Comparison of ENCODE assay signal across 27 cellular contexts in the genomic region with DNA sequence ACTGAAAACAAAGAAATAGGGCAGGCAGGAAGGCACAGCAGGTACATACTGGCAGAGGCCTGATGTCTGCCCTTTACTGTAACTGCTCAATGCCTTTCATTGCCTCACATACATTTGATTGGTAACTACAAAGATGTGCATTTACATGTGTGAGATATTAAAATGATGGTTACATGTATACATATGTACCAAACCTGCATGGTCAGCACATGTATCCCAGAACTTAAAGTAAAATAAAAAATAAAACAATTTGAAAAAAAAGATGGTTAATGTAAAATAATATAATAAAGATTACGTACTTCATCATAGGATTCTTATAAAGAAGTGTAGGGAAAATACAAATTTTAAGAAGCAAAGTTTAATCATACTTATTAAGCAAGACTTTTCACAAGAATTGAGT.
"Had no signal": no experiment of that assay in that cellular context is flagged by ENCODE, and none has a peak within 500 bp of the region (broad histone marks: within the 10 kb centered on the region; RNA-seq: fewer than 3 reads in every experiment).

No MANE protein-coding gene starts in this region.

- H3K36me3 ChIP-seq: uterus had no signal

- FAIRE-seq: colon, pancreas, small intestine had no signal

- H3K27ac ChIP-seq: epithelial cell of prostate, foreskin keratinocyte, lower lobe of right lung, neutrophil, pancreas, upper lobe of left lung had no signal

- ATAC-seq: esophagus mucosa; foreskin keratinocyte; left colon; left ventricle myocardium superior; lower lobe of right lung; natural killer cell treated with Interleukin-12 subunit alpha and Interleukin-12 subunit beta and Interleukin-15 and Interleukin-18, amount 100 ng/mL, for 72 hours; pancreas; stimulated activated naive B cell treated with anti-CD40 and anti-IgM and Interleukin-4, amounts not matched to agents 10 μg/mL and 1 μg/mL and 100 μg/mL, for 72 hours had no signal

- DNase-seq: cerebellar nuclear complex; dorsolateral prefrontal cortex; effector CD4-positive, alpha-beta T cell; endodermal cell; foreskin keratinocyte; hypothalamus; immature natural killer cell; islet precursor cell; kidney glomerular epithelial cell; left colon; left ventricle myocardium superior; lower lobe of right lung; naive B cell; pancreas; small intestine; stimulated activated CD4-positive, alpha-beta T cell treated with anti-CD3 and anti-CD28 coated beads, Interleukin-15, amount 100 ng/mL, for 24 hours; stimulated activated CD4-positive, alpha-beta T cell treated with anti-CD3 and anti-CD28 coated beads, Interleukin-2, amount 100 ng/mL, for 48 hours; stimulated activated naive B cell treated with anti-CD40 and anti-IgM and Interleukin-4, amounts not matched to agents 10 μg/mL and 1 μg/mL and 100 μg/mL, for 72 hours; uterus had no signal

- H3K9me3 ChIP-seq: lower lobe of right lung, neutrophil, pancreas, thoracic aorta, tibial nerve, upper lobe of left lung, uterus had no signal

- H3K27me3 ChIP-seq: dorsolateral prefrontal cortex, foreskin keratinocyte, neutrophil, pancreas, tibial nerve, upper lobe of left lung, uterus had no signal

- H3K4me3 ChIP-seq: dorsolateral prefrontal cortex, lower lobe of right lung, pancreas, thoracic aorta, tibial nerve, upper lobe of left lung, uterus had no signal
